In genomic region chr5:178214160-178214803, GRCh38 we compare ENCODE assay signal across 1 cellular context.
TF ChIP-seq lines count a peak whose summit lies in the region.

No MANE protein-coding gene starts in this region.

TF ChIP-seq in H1, 55 proteins besides CTCF, POLR2A, EP300 and RAD21:
- TF ChIP-seq TEAD4 (IDR thresholded peaks at IDR 0.05; ENCODE audit: low read depth, low read length) (no peak), TAF1 (IDR thresholded peaks at IDR 0.05; ENCODE audit: low read depth, low read length) (no peak), CBX8 (IDR thresholded peaks at IDR 0.05; ENCODE audit: borderline replicate concordance, low read depth, low read length) (no peak), JUN (IDR thresholded peaks at IDR 0.05; ENCODE audit: low read depth, low read length) (no peak), POLR2AphosphoS5 (IDR thresholded peaks at IDR 0.05; ENCODE audit: low read depth, low read length) (peak; percentile 86), FOSL1 (IDR thresholded peaks at IDR 0.05; ENCODE audit: insufficient read depth, low read depth, low read length) (no peak)
